Comparison of ENCODE assay signal across 25 cellular contexts in genomic region chr1:154682252-154682651, GRCh38.
"Had no signal": no experiment of that assay in that cellular context is flagged by ENCODE, and none has a peak within 500 bp of the region (broad histone marks: within the 10 kb centered on the region; RNA-seq: fewer than 3 reads in every experiment).

No MANE protein-coding gene starts in this region.

- H3K79me2 ChIP-seq: hepatocyte had no signal

- DNase-seq: activated CD4-positive, alpha-beta T cell treated with anti-CD3 and anti-CD28 coated beads for 36 hours; activated CD4-positive, CD25-positive, alpha-beta regulatory T cell; activated CD8-positive, alpha-beta memory T cell treated with anti-CD3 and anti-CD28 coated beads, Interleukin-2, amount 10 ng/mL, durations not matched to agents 7 days and 5 days; activated CD8-positive, alpha-beta T cell treated with anti-CD3 and anti-CD28 coated beads, Interleukin-2, amount 10 ng/mL, durations not matched to agents 7 days and 5 days; activated naive CD8-positive, alpha-beta T cell treated with anti-CD3 and anti-CD28 coated beads, Interleukin-2, amount 50 U/mL, for 24 hours; activated T-cell treated with anti-CD3 and anti-CD28 coated beads, Interleukin-2, amount 50 U/mL, for 48 hours; amygdala; cortex of kidney; effector memory CD8-positive, alpha-beta T cell; kidney glomerular epithelial cell; left lung; mesendoderm; natural killer cell; stimulated activated CD4-positive, alpha-beta T cell treated with anti-CD3 and anti-CD28 coated beads, Interleukin-15, amount 100 ng/mL, for 24 hours; stimulated activated CD4-positive, alpha-beta T cell treated with anti-CD3 and anti-CD28 coated beads, Interleukin-2, amount 100 ng/mL, for 24 hours; stimulated activated naive B cell treated with anti-CD40 and anti-IgM and Interleukin-4, amounts not matched to agents 10 μg/mL and 1 μg/mL and 100 μg/mL, for 72 hours had no signal

- H3K27ac Mint-ChIP-seq: activated CD4-positive, alpha-beta T cell treated with anti-CD3 and anti-CD28 coated beads for 36 hours; activated CD8-positive, alpha-beta memory T cell treated with anti-CD3 and anti-CD28 coated beads, Interleukin-2, amount 10 ng/mL, durations not matched to agents 7 days and 5 days; activated CD8-positive, alpha-beta T cell treated with anti-CD3 and anti-CD28 coated beads, Interleukin-2, amount 10 ng/mL, durations not matched to agents 7 days and 5 days; activated naive CD8-positive, alpha-beta T cell treated with anti-CD3 and anti-CD28 coated beads, Interleukin-2, amount 50 U/mL, for 24 hours; activated T-helper 2 cell treated with anti-CD3 and anti-CD28 coated beads, Interferon-gamma antibody, Interleukin-2, Interleukin-4, amounts not matched to agents 10 μg/mL and 5 μg/mL and 100 μg/mL, durations not matched to agents 14 hours and 24 hours and 36 hours; effector memory CD8-positive, alpha-beta T cell; natural killer cell; neural progenitor cell; stimulated activated naive B cell treated with anti-CD40 and anti-IgM and Interleukin-4, amounts not matched to agents 10 μg/mL and 1 μg/mL and 100 μg/mL, for 72 hours had no signal

- H3K4me1 ChIP-seq: gastroesophageal sphincter, left lung, neural progenitor cell, right atrium auricular region, suprapubic skin, tibial nerve had no signal

- H3K4me2 ChIP-seq: hepatocyte, neural progenitor cell had no signal

- H3K36me3 ChIP-seq: gastroesophageal sphincter, left lung, neural progenitor cell, right atrium auricular region, suprapubic skin, tibial nerve had no signal

- H3K4me3 ChIP-seq: gastroesophageal sphincter, hepatocyte, left lung, lung, neural progenitor cell, right atrium auricular region, suprapubic skin, tibial nerve had no signal

- H3K4me3 Mint-ChIP-seq: activated CD4-positive, alpha-beta T cell treated with anti-CD3 and anti-CD28 coated beads for 36 hours; activated CD8-positive, alpha-beta memory T cell treated with anti-CD3 and anti-CD28 coated beads, Interleukin-2, amount 10 ng/mL, durations not matched to agents 7 days and 5 days; activated CD8-positive, alpha-beta T cell treated with anti-CD3 and anti-CD28 coated beads, Interleukin-2, amount 10 ng/mL, durations not matched to agents 7 days and 5 days; activated naive CD4-positive, alpha-beta T cell treated with anti-CD3 and anti-CD28 coated beads, Interleukin-2, amount 50 U/mL, for 24 hours; activated naive CD8-positive, alpha-beta T cell treated with anti-CD3 and anti-CD28 coated beads, Interleukin-2, amount 50 U/mL, for 24 hours; effector memory CD8-positive, alpha-beta T cell; natural killer cell; stimulated activated naive B cell treated with anti-CD40 and anti-IgM and Interleukin-4, amounts not matched to agents 10 μg/mL and 1 μg/mL and 100 μg/mL, for 72 hours had no signal

- H3K27me3 ChIP-seq: gastroesophageal sphincter, neural progenitor cell, right atrium auricular region, suprapubic skin, tibial nerve had no signal

- H3K4me1 Mint-ChIP-seq: activated CD4-positive, alpha-beta T cell treated with anti-CD3 and anti-CD28 coated beads for 36 hours; activated CD8-positive, alpha-beta memory T cell treated with anti-CD3 and anti-CD28 coated beads, Interleukin-2, amount 10 ng/mL, durations not matched to agents 7 days and 5 days; activated naive CD8-positive, alpha-beta T cell treated with anti-CD3 and anti-CD28 coated beads, Interleukin-2, amount 50 U/mL, for 24 hours; natural killer cell; neural progenitor cell; stimulated activated naive B cell treated with anti-CD40 and anti-IgM and Interleukin-4, amounts not matched to agents 10 μg/mL and 1 μg/mL and 100 μg/mL, for 72 hours had no signal

- H3K9me3 ChIP-seq: gastroesophageal sphincter, left lung, right atrium auricular region, suprapubic skin had no signal

- H2AFZ ChIP-seq: hepatocyte, neural progenitor cell had no signal

- H3K36me3 Mint-ChIP-seq: activated CD8-positive, alpha-beta memory T cell treated with anti-CD3 and anti-CD28 coated beads, Interleukin-2, amount 10 ng/mL, durations not matched to agents 7 days and 5 days; natural killer cell; stimulated activated naive B cell treated with anti-CD40 and anti-IgM and Interleukin-4, amounts not matched to agents 10 μg/mL and 1 μg/mL and 100 μg/mL, for 72 hours had no signal

- H3K27ac ChIP-seq: gastroesophageal sphincter, hepatocyte, left lung, neural progenitor cell, right atrium auricular region, suprapubic skin, tibial nerve had no signal

- ATAC-seq: activated CD4-positive, alpha-beta T cell treated with anti-CD3 and anti-CD28 coated beads for 36 hours; activated CD8-positive, alpha-beta memory T cell treated with anti-CD3 and anti-CD28 coated beads, Interleukin-2, amount 10 ng/mL, durations not matched to agents 7 days and 5 days; activated CD8-positive, alpha-beta T cell treated with anti-CD3 and anti-CD28 coated beads, Interleukin-2, amount 10 ng/mL, durations not matched to agents 7 days and 5 days; activated naive CD8-positive, alpha-beta T cell treated with anti-CD3 and anti-CD28 coated beads, Interleukin-2, amount 50 U/mL, for 24 hours; effector memory CD8-positive, alpha-beta T cell; gastroesophageal sphincter; left lung; natural killer cell; stimulated activated naive B cell treated with anti-CD40 and anti-IgM and Interleukin-4, amounts not matched to agents 10 μg/mL and 1 μg/mL and 100 μg/mL, for 72 hours had no signal

- H3K9me3 Mint-ChIP-seq: activated naive CD4-positive, alpha-beta T cell treated with anti-CD3 and anti-CD28 coated beads, Interleukin-2, amount 50 U/mL, for 24 hours; activated naive CD8-positive, alpha-beta T cell treated with anti-CD3 and anti-CD28 coated beads, Interleukin-2, amount 50 U/mL, for 24 hours; activated T-helper 2 cell treated with anti-CD3 and anti-CD28 coated beads, Interferon-gamma antibody, Interleukin-2, Interleukin-4, amounts not matched to agents 10 μg/mL and 5 μg/mL and 100 μg/mL, durations not matched to agents 14 hours and 24 hours and 36 hours; effector memory CD8-positive, alpha-beta T cell; natural killer cell; stimulated activated naive B cell treated with anti-CD40 and anti-IgM and Interleukin-4, amounts not matched to agents 10 μg/mL and 1 μg/mL and 100 μg/mL, for 72 hours had no signal

- H3K27me3 Mint-ChIP-seq: activated CD4-positive, alpha-beta T cell treated with anti-CD3 and anti-CD28 coated beads for 36 hours; activated naive CD4-positive, alpha-beta T cell treated with anti-CD3 and anti-CD28 coated beads, Interleukin-2, amount 50 U/mL, for 24 hours had no signal

- H3K9ac ChIP-seq: neural progenitor cell had no signal
